1 cellular context compared by ENCODE assay signal in genomic region chr1:156020293-156021086, GRCh38.
TF ChIP-seq lines count a peak whose summit lies in the region.

Gene SSR2 (minus strand): TSS chr1:156020951. CDS start chr1:156020167, 784 bp downstream.

TF ChIP-seq in K562, 482 proteins besides CTCF, POLR2A, EP300 and RAD21 (continued from another document and continues in another):
- no peak for TF ChIP-seq PATZ1 (CRISPR knock-in tag; IDR thresholded peaks at IDR 0.05; ENCODE audit: borderline replicate concordance)
- TF ChIP-seq CEBPB (tag; IDR thresholded peaks at IDR 0.05): no peak
- peak; percentile 7; the same call in 1 of the 2 replicates for TF ChIP-seq NFIC (IDR thresholded peaks at IDR 0.05)
- peak; percentile 97 for TF ChIP-seq GABPA (tag; conservative IDR thresholded peaks at IDR 0.05; ENCODE audit: low read depth)
- TF ChIP-seq PHF8 (IDR thresholded peaks at IDR 0.05; ENCODE audit: borderline replicate concordance, low read length): peak; percentile 84; the same call in 1 of the 2 replicates
- TF ChIP-seq PKNOX1 (IDR thresholded peaks at IDR 0.05): peak; percentile 48; the same call in 1 of the 2 replicates
- no peak for TF ChIP-seq RBM14 (IDR thresholded peaks at IDR 0.05; ENCODE audit: borderline replicate concordance, insufficient read depth, low read depth, low read length)
- no peak for TF ChIP-seq ARID4B (CRISPR knock-in tag; IDR thresholded peaks at IDR 0.05)
- 0 out of 2 replicates have a peak, but pooled peaks have one; percentile 10 for TF ChIP-seq PHB2 (IDR thresholded peaks at IDR 0.05; ENCODE audit: low read depth)
- TF ChIP-seq ZNF263 (CRISPR knock-in tag; IDR thresholded peaks at IDR 0.05; ENCODE audit: borderline replicate concordance): no peak
- TF ChIP-seq CREB5 (CRISPR knock-in tag; IDR thresholded peaks at IDR 0.05): no peak
- no peak for TF ChIP-seq ZC3H8 (IDR thresholded peaks at IDR 0.05)
- peak; percentile 89 for TF ChIP-seq ELF1 (tag; IDR thresholded peaks at IDR 0.05)
- no peak for TF ChIP-seq HNRNPK (IDR thresholded peaks at IDR 0.05; ENCODE audit: low read depth, low read length, poor library complexity, severe bottlenecking)
- peak; percentile 50 for TF ChIP-seq HNRNPLL (IDR thresholded peaks at IDR 0.05; ENCODE audit: low read depth, low read length, poor library complexity, severe bottlenecking)
- no peak for TF ChIP-seq FOXP4 (CRISPR knock-in tag; IDR thresholded peaks at IDR 0.05; ENCODE audit: borderline replicate concordance)
- no peak for TF ChIP-seq SNIP1 (IDR thresholded peaks at IDR 0.05; ENCODE audit: low read depth)
- TF ChIP-seq PRPF4 (IDR thresholded peaks at IDR 0.05; ENCODE audit: insufficient read depth, low read depth, low read length, poor library complexity, severe bottlenecking): no peak
- no peak for TF ChIP-seq NR4A1 (CRISPR knock-in tag; IDR thresholded peaks at IDR 0.05)
- TF ChIP-seq NR4A1 (tag; IDR thresholded peaks at IDR 0.05): no peak
- no peak for TF ChIP-seq ATF7 (IDR thresholded peaks at IDR 0.05)
- TF ChIP-seq ARID3B (CRISPR knock-in tag; IDR thresholded peaks at IDR 0.05; ENCODE audit: borderline replicate concordance): no peak
- TF ChIP-seq E2F6 (IDR thresholded peaks at IDR 0.05; ENCODE audit: borderline replicate concordance in 1 of 2, extremely low read depth in 1 of 2, insufficient read depth in 1 of 2, insufficient read length in 1 of 2, low read depth in 1 of 2, low read length in 1 of 2, poor library complexity in 1 of 2, severe bottlenecking in 1 of 2): peak in 1 of 2 experiments; percentile 37
- TF ChIP-seq ZSCAN32 (CRISPR knock-in tag; IDR thresholded peaks at IDR 0.05): no peak
- TF ChIP-seq RB1 (IDR thresholded peaks at IDR 0.05; ENCODE audit: low read depth): 0 out of 2 replicates have a peak, but pooled peaks have one; percentile 20
- no peak for TF ChIP-seq REST (CRISPR knock-in tag; IDR thresholded peaks at IDR 0.05; ENCODE audit: low read depth)
- TF ChIP-seq L3MBTL2 (IDR thresholded peaks at IDR 0.05): no peak
- peak; percentile 95 for TF ChIP-seq HCFC1 (IDR thresholded peaks at IDR 0.05; ENCODE audit: low read depth, low read length)
- TF ChIP-seq E2F8 (IDR thresholded peaks at IDR 0.05; ENCODE audit: low read depth, partially characterized antibody): peak; percentile 61
- TF ChIP-seq YY1 (IDR thresholded peaks at IDR 0.05; ENCODE audit: borderline replicate concordance in 1 of 3, control insufficient read depth in 1 of 3, extremely low read depth in 1 of 3, insufficient read depth in 3 of 3, insufficient read length in 1 of 3, insufficient replicate concordance in 2 of 3, low read depth in 1 of 3, low read length in 2 of 3): peak in 1 of 3 experiments; percentile 44
- peak; percentile 97 for TF ChIP-seq GABPB1 (CRISPR knock-in tag; IDR thresholded peaks at IDR 0.05)
- TF ChIP-seq SMARCA5 (IDR thresholded peaks at IDR 0.05): no peak
- peak; percentile 54; the same call in 1 of the 2 replicates for TF ChIP-seq MBD2 (IDR thresholded peaks at IDR 0.05; ENCODE audit: borderline replicate concordance, low read depth)
